9 cellular contexts compared by ENCODE assay signal in the genomic region with DNA sequence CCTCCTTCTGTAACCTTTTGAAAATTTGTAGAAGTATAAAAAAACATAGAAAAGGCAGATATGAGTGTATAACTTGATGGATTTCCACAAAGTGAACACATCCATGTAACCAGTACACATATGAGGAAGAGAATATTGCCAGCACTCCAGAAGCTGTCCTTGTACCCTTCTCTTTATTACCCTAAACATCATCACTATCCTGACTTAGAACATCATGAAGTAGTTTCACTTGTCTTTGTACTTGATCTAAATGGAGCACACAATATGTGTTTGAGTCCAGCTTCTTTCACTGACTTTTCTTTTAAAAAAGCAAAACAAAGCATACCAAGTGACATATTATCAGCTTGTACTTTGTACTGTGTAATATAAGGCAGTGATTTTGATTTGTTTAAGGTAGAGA.
DNase-seq lines count a peak whose midpoint lies in the region; ATAC-seq, FAIRE-seq and TF ChIP-seq lines count a peak whose summit lies in the region.
"Had no signal": no experiment of that assay in that cellular context is flagged by ENCODE, and none has a peak within 500 bp of the region (broad histone marks: within the 10 kb centered on the region; RNA-seq: fewer than 3 reads in every experiment).

No MANE protein-coding gene starts in this region.

- H3K4me1 Mint-ChIP-seq in activated naive CD4-positive, alpha-beta T cell treated with anti-CD3 and anti-CD28 coated beads for 36 hours (ENCODE audit: low read depth): peaks cover 14% of the 10 kb centered on the region
- H3K4me1 Mint-ChIP-seq in activated naive CD8-positive, alpha-beta T cell treated with anti-CD3 and anti-CD28 coated beads for 36 hours: peaks cover 21% of the 10 kb centered on the region

- H3K4me3 Mint-ChIP-seq in activated naive CD4-positive, alpha-beta T cell treated with anti-CD3 and anti-CD28 coated beads for 36 hours: peak overlapping the region; percentile 68
- peak overlapping the region; percentile 69 for H3K4me3 Mint-ChIP-seq in activated naive CD8-positive, alpha-beta T cell treated with anti-CD3 and anti-CD28 coated beads for 36 hours

- CTCF ChIA-PET in activated naive CD4-positive, alpha-beta T cell treated with anti-CD3 and anti-CD28 coated beads for 36 hours (lab: Charles Lee): interaction anchor here (1.0 kb wide), 1 partner anchor 85 kb away, joined by 3 read pairs; no protein-coding TSS in a partner anchor

- H3K36me3 Mint-ChIP-seq in activated naive CD4-positive, alpha-beta T cell treated with anti-CD3 and anti-CD28 coated beads for 36 hours (ENCODE audit: low read depth): no peaks in the 10 kb centered on the region
- H3K36me3 Mint-ChIP-seq in activated naive CD8-positive, alpha-beta T cell treated with anti-CD3 and anti-CD28 coated beads for 36 hours: peaks cover 6% of the 10 kb centered on the region

- peak overlapping the region; percentile 49 for H3K4me3 ChIP-seq in thoracic aorta
- H3K4me3 ChIP-seq: ovary had no signal

- H3K27me3 Mint-ChIP-seq in activated naive CD4-positive, alpha-beta T cell treated with anti-CD3 and anti-CD28 coated beads for 36 hours (ENCODE audit: low read depth): no peaks in the 10 kb centered on the region
- H3K27me3 Mint-ChIP-seq in activated naive CD8-positive, alpha-beta T cell treated with anti-CD3 and anti-CD28 coated beads for 36 hours: no peaks in the 10 kb centered on the region

- no peak for TF ChIP-seq CTCF in thoracic aorta (IDR thresholded peaks at IDR 0.05)

- no peak for FAIRE-seq in frontal cortex (lab: Jason Lieb, UNC)

- peaks cover 9 to 33% of the 10 kb centered on the region in 2 donors for H3K4me1 ChIP-seq in thoracic aorta (ENCODE audit: control insufficient read depth in 1 of 2, low read depth in 2 of 2)

- no peaks in the 10 kb centered on the region for H3K27me3 ChIP-seq in thoracic aorta (replicated peaks; ENCODE audit: insufficient read depth)
- H3K27me3 ChIP-seq: ovary had no signal

- no peak for DNase-seq in activated naive CD4-positive, alpha-beta T cell treated with anti-CD3 and anti-CD28 coated beads for 36 hours
- no peak for DNase-seq in activated naive CD4-positive, alpha-beta T cell treated with Interleukin-2 at 50 U/mL for 16 hours
- no peak for DNase-seq in activated naive CD8-positive, alpha-beta T cell treated with anti-CD3 and anti-CD28 coated beads for 36 hours
- DNase-seq in thoracic aorta (ENCODE audit: low spot score) (no peak), NCI-H146 treated with DMSO at 0.1 percent for 48 hours (lab: John Stamatoyannopoulos, UW; ENCODE audit: unreplicated experiment) (no peak), NOMO-1 treated with dmso at 0.1 percent for 144 hours (lab: John Stamatoyannopoulos, UW; ENCODE audit: unreplicated experiment) (no peak), frontal cortex (ENCODE audit: low spot score in 2 of 2) (no peak)
- DNase-seq: ovary had no signal

- no peaks in the 10 kb centered on the region for H3K36me3 ChIP-seq in thoracic aorta
- H3K36me3 ChIP-seq: ovary had no signal

- H3K27ac Mint-ChIP-seq in activated naive CD4-positive, alpha-beta T cell treated with anti-CD3 and anti-CD28 coated beads for 36 hours: peak overlapping the region; percentile 83
- H3K27ac Mint-ChIP-seq in activated naive CD8-positive, alpha-beta T cell treated with anti-CD3 and anti-CD28 coated beads for 36 hours: peak overlapping the region; percentile 92

- no peaks in the 10 kb centered on the region for H3K9me3 ChIP-seq in thoracic aorta
- H3K9me3 ChIP-seq: ovary had no signal

- H3K27ac ChIP-seq in thoracic aorta: peak overlapping the region; percentile 4 to 35
- H3K27ac ChIP-seq: ovary had no signal

- peak; percentile 42 for ATAC-seq in HG03039 (IDR thresholded peaks at IDR 0.05; ENCODE audit: unreplicated experiment)
- no peak for ATAC-seq in thoracic aorta (ENCODE audit: insufficient number of reproducible peaks, low FRiP score, low read depth)

- no peaks in the 10 kb centered on the region for H3K9me3 Mint-ChIP-seq in activated naive CD4-positive, alpha-beta T cell treated with anti-CD3 and anti-CD28 coated beads for 36 hours
- no peaks in the 10 kb centered on the region for H3K9me3 Mint-ChIP-seq in activated naive CD8-positive, alpha-beta T cell treated with anti-CD3 and anti-CD28 coated beads for 36 hours

- intact Hi-C loops in activated naive CD4-positive, alpha-beta T cell treated with anti-CD3 and anti-CD28 coated beads for 36 hours (cut with micrococcal nuclease): loop anchor here (1.0 kb wide), 2 partner anchors 24 to 154 kb away; a partner anchor contains a TSS
